ENCODE assay signal across 17 cellular contexts in the genomic region with DNA sequence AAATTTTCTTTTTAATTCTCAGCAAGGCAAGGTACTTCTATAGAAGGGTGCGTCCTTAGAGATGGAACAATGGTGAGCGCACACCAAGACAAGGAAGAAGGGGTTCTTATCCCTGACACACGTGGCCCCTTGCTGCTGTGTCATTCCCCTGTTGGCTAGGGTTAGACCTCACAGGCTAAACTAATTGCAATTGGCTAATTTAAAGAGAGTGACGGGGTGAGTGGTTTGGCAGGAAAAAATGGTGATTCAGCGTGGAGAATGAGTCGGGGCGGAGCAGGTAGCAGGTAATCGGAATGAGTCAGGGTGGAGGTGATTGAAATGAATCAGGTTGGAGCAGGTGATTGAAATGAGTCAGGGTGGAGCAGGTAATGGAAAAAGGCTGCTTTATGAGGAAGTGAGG. TPM values are rescaled to one million over a fixed set of nuclear protein-coding genes. Genes with fewer than 3 reads are reported as not detected.
A peak's percentile ranks its signal among the peaks of the same experiment; 100 is the strongest.
DNase-seq lines count a peak whose midpoint lies in the region; ATAC-seq lines count a peak whose summit lies in the region.
"Had no signal": no experiment of that assay in that cellular context is flagged by ENCODE, and none has a peak within 500 bp of the region (broad histone marks: within the 10 kb centered on the region; RNA-seq: fewer than 3 reads in every experiment).

No MANE protein-coding gene starts in this region.

- H3K27me3 Mint-ChIP-seq in activated naive CD8-positive, alpha-beta T cell treated with anti-CD3 and anti-CD28 coated beads, Interleukin-2, amount 50 U/mL, for 24 hours = no peaks in the 10 kb centered on the region
- H3K27me3 Mint-ChIP-seq in effector memory CD8-positive, alpha-beta T cell = peaks cover 0 to 6% of the 10 kb centered on the region in 2 donors
- H3K27me3 Mint-ChIP-seq: dendritic cell treated with granulocyte-macrophage colony-stimulating factor and Interleukin-4, amounts not matched to agents 40 ng/mL and 50 ng/mL, for 4 days had no signal

- in situ Hi-C loops in Caki2 (cut with HindIII; ENCODE audit: low pct_unique_long_range_greater_than_20kb, low sequenced_read_pairs) = no loop called here

- no peaks in the 10 kb centered on the region for H3K27me3 ChIP-seq in mucosa of rectum (ENCODE audit: control insufficient read depth in 2 of 2, insufficient read depth in 2 of 2, low read length in 2 of 2)
- H3K27me3 ChIP-seq: uterus had no signal

- no peak overlapping the region for H3K4me3 ChIP-seq in mucosa of rectum (ENCODE audit: low read length in 2 of 2)
- H3K4me3 ChIP-seq: HAP-1, left ventricle myocardium inferior, uterus had no signal

- H3K4me1 Mint-ChIP-seq in activated naive CD8-positive, alpha-beta T cell treated with anti-CD3 and anti-CD28 coated beads, Interleukin-2, amount 50 U/mL, for 24 hours = peaks cover 16% of the 10 kb centered on the region
- peaks cover 9 to 13% of the 10 kb centered on the region in 2 donors for H3K4me1 Mint-ChIP-seq in effector memory CD8-positive, alpha-beta T cell (ENCODE audit: low read depth in 2 of 2)

- H3K27ac ChIP-seq in mucosa of rectum (ENCODE audit: low read depth in 2 of 2, low read length in 2 of 2) (peak overlapping the region; percentile 85 to 89), caudate nucleus (ENCODE audit: low read depth, low read length) (no peak overlapping the region)
- H3K27ac ChIP-seq: KMS-11, left ventricle myocardium inferior, uterus, VCaP had no signal

- no peak for ATAC-seq in activated naive CD8-positive, alpha-beta T cell treated with anti-CD3 and anti-CD28 coated beads, Interleukin-2, amount 50 U/mL, for 24 hours
- ATAC-seq in effector memory CD8-positive, alpha-beta T cell (replicated peaks) = no peak

- no peaks in the 10 kb centered on the region for H3K9me3 ChIP-seq in mucosa of rectum (ENCODE audit: control insufficient read depth in 2 of 2, low read length in 2 of 2)
- H3K9me3 ChIP-seq: HAP-1, left ventricle myocardium inferior, uterus had no signal

- no peaks in the 10 kb centered on the region for H3K9me3 Mint-ChIP-seq in activated naive CD8-positive, alpha-beta T cell treated with anti-CD3 and anti-CD28 coated beads, Interleukin-2, amount 50 U/mL, for 24 hours
- H3K9me3 Mint-ChIP-seq in effector memory CD8-positive, alpha-beta T cell = no peaks in the 10 kb centered on the region
- H3K9me3 Mint-ChIP-seq: dendritic cell treated with granulocyte-macrophage colony-stimulating factor and Interleukin-4, amounts not matched to agents 40 ng/mL and 50 ng/mL, for 4 days had no signal

- H3K36me3 ChIP-seq in mucosa of rectum (ENCODE audit: control insufficient read depth in 2 of 2, insufficient read depth in 2 of 2, low read length in 2 of 2) = no peaks in the 10 kb centered on the region
- H3K36me3 ChIP-seq: left ventricle myocardium inferior, uterus had no signal

- no peak overlapping the region for H3K27ac Mint-ChIP-seq in activated naive CD8-positive, alpha-beta T cell treated with anti-CD3 and anti-CD28 coated beads, Interleukin-2, amount 50 U/mL, for 24 hours
- H3K27ac Mint-ChIP-seq in effector memory CD8-positive, alpha-beta T cell = no peak overlapping the region
- H3K27ac Mint-ChIP-seq: CD4-positive, CD25-positive, alpha-beta regulatory T cell; dendritic cell treated with granulocyte-macrophage colony-stimulating factor and Interleukin-4, amounts not matched to agents 40 ng/mL and 50 ng/mL, for 4 days had no signal

- peak overlapping the region in 1 of 2 donors; percentile 60 for H3K9ac ChIP-seq in mucosa of rectum (ENCODE audit: low read depth in 1 of 2, low read length in 2 of 2)
- H3K9ac ChIP-seq: KMS-11 had no signal

- no peaks in the 10 kb centered on the region for H3K36me3 Mint-ChIP-seq in activated naive CD8-positive, alpha-beta T cell treated with anti-CD3 and anti-CD28 coated beads, Interleukin-2, amount 50 U/mL, for 24 hours (ENCODE audit: low read depth)
- no peaks in the 10 kb centered on the region for H3K36me3 Mint-ChIP-seq in effector memory CD8-positive, alpha-beta T cell (ENCODE audit: insufficient read depth)
- H3K36me3 Mint-ChIP-seq: CD4-positive, CD25-positive, alpha-beta regulatory T cell had no signal

- H3K4me3 Mint-ChIP-seq in activated naive CD8-positive, alpha-beta T cell treated with anti-CD3 and anti-CD28 coated beads, Interleukin-2, amount 50 U/mL, for 24 hours = no peak overlapping the region
- H3K4me3 Mint-ChIP-seq in effector memory CD8-positive, alpha-beta T cell = no peak overlapping the region
- H3K4me3 Mint-ChIP-seq: dendritic cell treated with granulocyte-macrophage colony-stimulating factor and Interleukin-4, amounts not matched to agents 40 ng/mL and 50 ng/mL, for 4 days had no signal

- peaks cover 10 to 15% of the 10 kb centered on the region in 2 donors for H3K4me1 ChIP-seq in mucosa of rectum (ENCODE audit: control insufficient read depth in 2 of 2, insufficient read depth in 2 of 2, low read length in 2 of 2)
- H3K4me1 ChIP-seq: uterus had no signal

- peak; percentile 75 for DNase-seq in Caki2 (ENCODE audit: low read depth)
- peak; percentile 58 for DNase-seq in HPDE6-E6E7 (ENCODE audit: extremely low spot score)
- peak; percentile 5 for DNase-seq in activated naive CD8-positive, alpha-beta T cell treated with anti-CD3 and anti-CD28 coated beads, Interleukin-2, amount 50 U/mL, for 24 hours
- no peak for DNase-seq in DMS 273 (lab: John Stamatoyannopoulos, UW; ENCODE audit: unreplicated experiment)
- no peak for DNase-seq in 8988T
- DNase-seq in effector memory CD8-positive, alpha-beta T cell = no peak
- no peak for DNase-seq in caudate nucleus (lab: John Stamatoyannopoulos, UW)
- DNase-seq: CD4-positive, CD25-positive, alpha-beta regulatory T cell; left ventricle myocardium inferior; NCI-H2171 treated with DMSO at 0.1 percent for 48 hours; RPMI8226; uterus had no signal

RNA-seq across cellular contexts. Expression of gene HECTD1, which starts 36.3 kb away (rescaled TPM):
- 76.3 and 78.6 TPM in 2 replicates for total RNA-seq in Caki2 (2014; rRNA removed; shearing (Covaris generic); ENCODE audit: low replicate concordance)

Comparison
In these comparisons a context has a peak if more than half of its experiments do, and no peak if none do; other contexts are left out.
1. DNase-seq: peak in Caki2 (single experiment), HPDE6-E6E7 (single experiment) and activated naive CD8-positive, alpha-beta T cell treated with anti-CD3 and anti-CD28 coated beads, Interleukin-2, amount 50 U/mL, for 24 hours (single experiment); none in DMS 273 (single experiment), 8988T (single experiment), effector memory CD8-positive, alpha-beta T cell (0 of 3) and caudate nucleus (0 of 61).